In the genomic region with DNA sequence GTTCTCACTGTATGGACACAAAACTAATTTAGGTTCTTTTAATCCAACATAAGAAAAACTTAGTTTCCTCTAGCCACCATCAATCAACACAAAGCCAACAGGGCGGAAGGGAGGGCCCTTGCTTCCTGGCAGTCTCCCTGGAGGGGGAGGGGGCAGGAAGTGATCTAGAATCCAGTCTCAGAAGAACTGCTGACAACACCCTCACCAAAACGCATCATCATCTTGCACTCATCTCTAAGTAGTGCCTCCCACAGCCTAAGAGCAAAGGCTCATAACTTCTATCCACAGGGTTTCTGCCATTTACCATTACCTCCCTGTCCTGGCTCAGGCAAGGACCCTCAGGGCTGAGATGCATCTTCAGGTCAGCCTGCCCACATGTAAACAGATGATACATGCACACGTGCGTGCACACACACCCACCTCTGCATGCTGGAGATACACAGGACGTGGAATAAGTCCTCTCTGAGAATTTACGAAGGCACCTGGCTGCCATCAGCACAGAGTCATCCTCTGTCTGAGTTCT, we compare ENCODE assay signal across 1 cellular context.
TF ChIP-seq lines count a peak whose summit lies in the region.

No MANE protein-coding gene starts in this region.

TF ChIP-seq in K562, 482 proteins besides CTCF, POLR2A, EP300 and RAD21 (continued from another document and continues in another):
- TF ChIP-seq ZNF165 (CRISPR knock-in tag; IDR thresholded peaks at IDR 0.05; ENCODE audit: borderline replicate concordance) (no peak), MNT (conservative IDR thresholded peaks at IDR 0.05) (peak; percentile 75 to 83), POLR3G (IDR thresholded peaks at IDR 0.05; ENCODE audit: extremely low read depth, insufficient read length, insufficient replicate concordance) (no peak), ELF1 (tag; IDR thresholded peaks at IDR 0.05) (no peak), ZNF133 (CRISPR knock-in tag; IDR thresholded peaks at IDR 0.05) (no peak), CREBBP (IDR thresholded peaks at IDR 0.05; ENCODE audit: low read depth, low read length) (no peak), ZBTB49 (CRISPR knock-in tag; IDR thresholded peaks at IDR 0.05; ENCODE audit: borderline replicate concordance) (no peak), NEUROD1 (IDR thresholded peaks at IDR 0.05; ENCODE audit: borderline replicate concordance, low read depth, low read length, partially characterized antibody) (no peak), FOS (IDR thresholded peaks at IDR 0.05; ENCODE audit: extremely low read depth, insufficient read length) (no peak), MXD1 (CRISPR knock-in tag; IDR thresholded peaks at IDR 0.05; ENCODE audit: borderline replicate concordance, poor library complexity, severe bottlenecking) (no peak), ZNF445 (CRISPR knock-in tag; IDR thresholded peaks at IDR 0.05; ENCODE audit: low read depth) (no peak), ZBTB7A (IDR thresholded peaks at IDR 0.05; ENCODE audit: borderline replicate concordance, control insufficient read depth, low read depth, low read length) (no peak), ZNF24 (IDR thresholded peaks at IDR 0.05) (no peak; the same call in 1 of the 2 replicates), MAZ (CRISPR knock-in tag; conservative IDR thresholded peaks at IDR 0.05 in 1 of 2, IDR thresholded peaks at IDR 0.05 in 1 of 2) (peak in 1 of 2 experiments; percentile 37; a peak in 1 of 4 replicates), KDM1A (IDR thresholded peaks at IDR 0.05) (no peak), XRCC3 (IDR thresholded peaks at IDR 0.05) (no peak), MEIS2 (IDR thresholded peaks at IDR 0.05; ENCODE audit: partially characterized antibody) (peak; percentile 91), ZNF518B (CRISPR knock-in tag; IDR thresholded peaks at IDR 0.05) (no peak), C11orf30 (IDR thresholded peaks at IDR 0.05; ENCODE audit: low read depth) (peak; percentile 80), ZBTB26 (CRISPR knock-in tag; IDR thresholded peaks at IDR 0.05) (no peak), ZFP1 (CRISPR knock-in tag; IDR thresholded peaks at IDR 0.05) (no peak), PYGO2 (tag; IDR thresholded peaks at IDR 0.05) (no peak), NFIC (IDR thresholded peaks at IDR 0.05) (no peak), HDAC8 (tag; IDR thresholded peaks at IDR 0.05) (no peak), GABPB2 (CRISPR knock-in tag; conservative IDR thresholded peaks at IDR 0.05) (no peak), KLF10 (CRISPR knock-in tag; IDR thresholded peaks at IDR 0.05) (no peak), ZBED1 (IDR thresholded peaks at IDR 0.05) (no peak), ZBTB1 (CRISPR knock-in tag; IDR thresholded peaks at IDR 0.05; ENCODE audit: borderline replicate concordance, low read depth) (no peak), SP1 (CRISPR knock-in tag; IDR thresholded peaks at IDR 0.05) (no peak)
- TF ChIP-seq, protein P1, sequence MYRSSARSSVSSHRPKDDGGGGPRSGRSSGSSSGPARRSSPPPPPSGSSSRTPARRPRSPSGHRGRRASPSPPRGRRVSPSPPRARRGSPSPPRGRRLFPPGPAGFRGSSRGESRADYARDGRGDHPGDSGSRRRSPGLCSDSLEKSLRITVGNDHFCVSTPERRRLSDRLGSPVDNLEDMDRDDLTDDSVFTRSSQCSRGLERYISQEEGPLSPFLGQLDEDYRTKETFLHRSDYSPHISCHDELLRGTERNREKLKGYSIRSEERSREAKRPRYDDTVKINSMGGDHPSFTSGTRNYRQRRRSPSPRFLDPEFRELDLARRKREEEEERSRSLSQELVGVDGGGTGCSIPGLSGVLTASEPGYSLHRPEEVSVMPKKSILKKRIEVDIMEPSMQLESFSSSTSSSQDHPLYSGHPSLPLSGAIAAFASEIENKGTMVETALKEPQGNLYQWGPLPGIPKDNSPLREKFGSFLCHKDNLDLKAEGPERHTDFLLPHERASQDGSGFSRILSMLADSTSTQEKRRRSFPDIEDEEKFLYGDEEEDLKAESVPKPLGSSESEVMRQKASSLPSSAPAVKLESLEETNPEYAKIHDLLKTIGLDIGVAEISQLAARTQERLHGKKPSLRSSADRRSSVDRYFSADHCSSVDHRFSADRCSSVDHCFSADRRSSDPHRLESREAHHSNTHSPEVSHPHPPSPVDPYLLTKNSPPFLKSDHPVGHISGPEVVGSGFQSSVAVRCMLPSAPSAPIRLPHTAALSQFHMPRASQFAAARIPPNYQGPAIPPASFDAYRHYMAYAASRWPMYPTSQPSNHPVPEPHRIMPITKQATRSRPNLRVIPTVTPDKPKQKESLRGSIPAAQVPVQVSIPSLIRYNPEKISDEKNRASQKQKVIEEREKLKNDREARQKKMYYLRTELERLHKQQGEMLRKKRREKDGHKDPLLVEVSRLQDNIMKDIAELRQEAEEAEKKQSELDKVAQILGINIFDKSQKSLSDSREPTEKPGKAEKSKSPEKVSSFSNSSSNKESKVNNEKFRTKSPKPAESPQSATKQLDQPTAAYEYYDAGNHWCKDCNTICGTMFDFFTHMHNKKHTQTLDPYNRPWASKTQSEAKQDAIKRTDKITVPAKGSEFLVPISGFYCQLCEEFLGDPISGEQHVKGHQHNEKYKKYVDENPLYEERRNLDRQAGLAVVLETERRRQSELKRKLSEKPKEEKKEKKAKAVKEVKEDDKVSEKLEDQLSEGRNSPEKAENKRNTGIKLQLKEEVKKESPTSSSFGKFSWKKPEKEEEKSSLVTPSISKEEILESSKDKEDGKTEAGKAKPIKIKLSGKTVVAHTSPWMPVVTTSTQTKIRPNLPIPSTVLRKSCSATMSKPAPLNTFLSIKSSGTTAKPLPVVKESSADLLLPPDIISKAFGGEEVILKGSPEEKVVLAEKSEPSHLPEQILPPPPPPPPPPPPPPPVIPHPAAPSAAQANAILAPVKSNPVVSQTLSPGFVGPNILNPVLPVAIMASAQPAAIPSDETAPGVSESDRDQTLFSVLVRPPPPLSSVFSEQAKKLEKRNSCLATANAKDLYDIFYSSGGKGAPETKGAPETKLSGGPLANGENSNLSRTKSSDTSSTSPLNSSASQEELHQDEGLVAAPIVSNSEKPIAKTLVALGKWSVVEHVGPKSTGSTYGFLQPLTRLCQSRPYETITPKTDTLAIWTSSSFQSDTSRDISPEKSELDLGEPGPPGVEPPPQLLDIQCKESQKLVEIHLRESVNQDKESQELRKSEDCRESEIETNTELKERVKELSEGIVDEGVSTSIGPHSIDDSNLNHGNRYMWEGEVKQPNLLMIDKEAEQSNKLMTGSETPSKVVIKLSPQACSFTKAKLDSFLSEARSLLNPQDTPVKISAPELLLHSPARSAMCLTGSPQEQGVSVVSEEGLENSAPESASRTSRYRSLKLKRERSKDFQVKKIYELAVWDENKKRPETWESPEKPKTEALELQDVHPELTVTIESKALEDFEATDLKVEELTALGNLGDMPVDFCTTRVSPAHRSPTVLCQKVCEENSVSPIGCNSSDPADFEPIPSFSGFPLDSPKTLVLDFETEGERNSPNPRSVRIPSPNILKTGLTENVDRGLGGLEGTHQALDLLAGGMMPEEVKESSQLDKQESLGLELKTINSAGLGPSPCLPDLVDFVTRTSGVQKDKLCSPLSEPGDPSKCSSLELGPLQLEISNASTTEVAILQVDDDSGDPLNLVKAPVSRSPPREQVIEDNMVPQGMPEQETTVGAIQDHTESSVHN (IDR thresholded peaks at IDR 0.05; ENCODE audit: borderline replicate concordance in 1 of 2, low read depth in 1 of 2) = no peak
- TF ChIP-seq, protein P2, sequence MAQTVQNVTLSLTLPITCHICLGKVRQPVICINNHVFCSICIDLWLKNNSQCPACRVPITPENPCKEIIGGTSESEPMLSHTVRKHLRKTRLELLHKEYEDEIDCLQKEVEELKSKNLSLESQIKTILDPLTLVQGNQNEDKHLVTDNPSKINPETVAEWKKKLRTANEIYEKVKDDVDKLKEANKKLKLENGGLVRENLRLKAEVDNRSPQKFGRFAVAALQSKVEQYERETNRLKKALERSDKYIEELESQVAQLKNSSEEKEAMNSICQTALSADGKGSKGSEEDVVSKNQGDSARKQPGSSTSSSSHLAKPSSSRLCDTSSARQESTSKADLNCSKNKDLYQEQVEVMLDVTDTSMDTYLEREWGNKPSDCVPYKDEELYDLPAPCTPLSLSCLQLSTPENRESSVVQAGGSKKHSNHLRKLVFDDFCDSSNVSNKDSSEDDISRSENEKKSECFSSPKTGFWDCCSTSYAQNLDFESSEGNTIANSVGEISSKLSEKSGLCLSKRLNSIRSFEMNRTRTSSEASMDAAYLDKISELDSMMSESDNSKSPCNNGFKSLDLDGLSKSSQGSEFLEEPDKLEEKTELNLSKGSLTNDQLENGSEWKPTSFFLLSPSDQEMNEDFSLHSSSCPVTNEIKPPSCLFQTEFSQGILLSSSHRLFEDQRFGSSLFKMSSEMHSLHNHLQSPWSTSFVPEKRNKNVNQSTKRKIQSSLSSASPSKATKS (CRISPR knock-in tag; IDR thresholded peaks at IDR 0.05) = no peak
- TF ChIP-seq, protein P3, sequence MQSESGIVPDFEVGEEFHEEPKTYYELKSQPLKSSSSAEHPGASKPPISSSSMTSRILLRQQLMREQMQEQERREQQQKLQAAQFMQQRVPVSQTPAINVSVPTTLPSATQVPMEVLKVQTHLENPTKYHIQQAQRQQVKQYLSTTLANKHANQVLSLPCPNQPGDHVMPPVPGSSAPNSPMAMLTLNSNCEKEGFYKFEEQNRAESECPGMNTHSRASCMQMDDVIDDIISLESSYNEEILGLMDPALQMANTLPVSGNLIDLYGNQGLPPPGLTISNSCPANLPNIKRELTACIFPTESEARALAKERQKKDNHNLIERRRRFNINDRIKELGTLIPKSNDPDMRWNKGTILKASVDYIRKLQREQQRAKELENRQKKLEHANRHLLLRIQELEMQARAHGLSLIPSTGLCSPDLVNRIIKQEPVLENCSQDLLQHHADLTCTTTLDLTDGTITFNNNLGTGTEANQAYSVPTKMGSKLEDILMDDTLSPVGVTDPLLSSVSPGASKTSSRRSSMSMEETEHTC (IDR thresholded peaks at IDR 0.05) = no peak
